ENCODE assay signal across 14 cellular contexts in genomic region chr1:230071316-230071715, GRCh38. TPM values are rescaled to one million over a fixed set of nuclear protein-coding genes. Genes with fewer than 3 reads are reported as not detected.
DNase-seq lines count a peak whose midpoint lies in the region; ATAC-seq and TF ChIP-seq lines count a peak whose summit lies in the region.
"Had no signal": no experiment of that assay in that cellular context is flagged by ENCODE, and none has a peak within 500 bp of the region (broad histone marks: within the 10 kb centered on the region; RNA-seq: fewer than 3 reads in every experiment).

No MANE protein-coding gene starts in this region.

- H3K27ac Mint-ChIP-seq in activated naive CD8-positive, alpha-beta T cell: peak overlapping the region; percentile 28
- H3K27ac Mint-ChIP-seq in activated naive CD8-positive, alpha-beta T cell treated with anti-CD3 and anti-CD28 coated beads, Interleukin-2, amount 50 U/mL, for 24 hours: no peak overlapping the region
- H3K27ac Mint-ChIP-seq in chondrocyte (ENCODE audit: unreplicated experiment): peak overlapping the region; percentile 87

- peaks cover 55% of the 10 kb centered on the region for H3K4me1 Mint-ChIP-seq in activated naive CD8-positive, alpha-beta T cell (ENCODE audit: low read depth)
- H3K4me1 Mint-ChIP-seq in activated naive CD8-positive, alpha-beta T cell treated with anti-CD3 and anti-CD28 coated beads, Interleukin-2, amount 50 U/mL, for 24 hours: peaks cover 65% of the 10 kb centered on the region
- H3K4me1 Mint-ChIP-seq in chondrocyte (ENCODE audit: low read depth): peaks cover 80% of the 10 kb centered on the region

- H3K9me3 ChIP-seq in KOPT-K1 (ENCODE audit: insufficient read depth, low read length, poor library complexity, severe bottlenecking): no peaks in the 10 kb centered on the region
- no peaks in the 10 kb centered on the region for H3K9me3 ChIP-seq in gastrocnemius medialis
- H3K9me3 ChIP-seq: SK-N-SH had no signal

- no peaks in the 10 kb centered on the region for H3K27me3 Mint-ChIP-seq in activated naive CD8-positive, alpha-beta T cell
- no peaks in the 10 kb centered on the region for H3K27me3 Mint-ChIP-seq in activated naive CD8-positive, alpha-beta T cell treated with anti-CD3 and anti-CD28 coated beads, Interleukin-2, amount 50 U/mL, for 24 hours
- no peaks in the 10 kb centered on the region for H3K27me3 Mint-ChIP-seq in chondrocyte (ENCODE audit: low read depth)
- H3K27me3 Mint-ChIP-seq: CD4-positive, alpha-beta memory T cell had no signal

- no peak for TF ChIP-seq CTCF in chondrocyte (IDR thresholded peaks at IDR 0.05)
- no peak for TF ChIP-seq CTCF in gastrocnemius medialis (IDR thresholded peaks at IDR 0.05 in 4 of 5, conservative IDR thresholded peaks at IDR 0.05 in 1 of 5)

- no peak for DNase-seq in activated naive CD8-positive, alpha-beta T cell treated with anti-CD3 and anti-CD28 coated beads, Interleukin-2, amount 50 U/mL, for 24 hours
- DNase-seq in chondrocyte (ENCODE audit: low spot score) (no peak), gastrocnemius medialis (no peak), GF-D8 (lab: John Stamatoyannopoulos, UW) (no peak), NCI-H345 (lab: John Stamatoyannopoulos, UW) (no peak), NCI-H187 (lab: John Stamatoyannopoulos, UW) (no peak)
- DNase-seq: CD4-positive, alpha-beta memory T cell; H9; NCI-H1092; NCI-H446; PC-9; SK-N-SH had no signal

- no peak overlapping the region for H3K4me3 Mint-ChIP-seq in activated naive CD8-positive, alpha-beta T cell
- no peak overlapping the region for H3K4me3 Mint-ChIP-seq in activated naive CD8-positive, alpha-beta T cell treated with anti-CD3 and anti-CD28 coated beads, Interleukin-2, amount 50 U/mL, for 24 hours
- H3K4me3 Mint-ChIP-seq in chondrocyte (ENCODE audit: unreplicated experiment): no peak overlapping the region
- H3K4me3 Mint-ChIP-seq: CD4-positive, alpha-beta memory T cell; H9 had no signal

- no peaks in the 10 kb centered on the region for H3K9me3 Mint-ChIP-seq in activated naive CD8-positive, alpha-beta T cell (ENCODE audit: low read depth)
- no peaks in the 10 kb centered on the region for H3K9me3 Mint-ChIP-seq in activated naive CD8-positive, alpha-beta T cell treated with anti-CD3 and anti-CD28 coated beads, Interleukin-2, amount 50 U/mL, for 24 hours
- no peaks in the 10 kb centered on the region for H3K9me3 Mint-ChIP-seq in chondrocyte (ENCODE audit: low read depth)
- H3K9me3 Mint-ChIP-seq: CD4-positive, alpha-beta memory T cell; H9 had no signal

- peaks cover 77 to 80% of the 10 kb centered on the region in 2 donors for H3K4me1 ChIP-seq in gastrocnemius medialis

- in situ Hi-C loops in gastrocnemius medialis (cut with MboI; ENCODE audit: low sequenced_read_pairs in 4 of 4): loop anchor here in 3 of 4 donors (5.0 to 10.0 kb wide), 3 partner anchors 131 to 224 kb away; no protein-coding TSS in a partner anchor

- intact Hi-C loops in gastrocnemius medialis (cut with DNase I; ENCODE audit: low total_unique reads): loop anchor here (5.0 kb wide), 1 partner anchor 409 kb away; no protein-coding TSS in a partner anchor

- peak overlapping the region; percentile 91 for H3K27ac ChIP-seq in KOPT-K1 (ENCODE audit: low read depth, low read length, poor library complexity, severe bottlenecking)
- peak overlapping the region; percentile 95 to 97 (median 97) for H3K27ac ChIP-seq in gastrocnemius medialis
- H3K27ac ChIP-seq: PC-9 had no signal

- H3K4me3 ChIP-seq in gastrocnemius medialis: no peak overlapping the region
- H3K4me3 ChIP-seq: PC-9 had no signal

- peaks cover 2% of the 10 kb centered on the region for H3K36me3 Mint-ChIP-seq in activated naive CD8-positive, alpha-beta T cell
- peaks cover 8% of the 10 kb centered on the region for H3K36me3 Mint-ChIP-seq in activated naive CD8-positive, alpha-beta T cell treated with anti-CD3 and anti-CD28 coated beads, Interleukin-2, amount 50 U/mL, for 24 hours (ENCODE audit: low read depth)
- H3K36me3 Mint-ChIP-seq in chondrocyte (ENCODE audit: low read depth): peaks cover 5% of the 10 kb centered on the region

- no peaks in the 10 kb centered on the region for H3K27me3 ChIP-seq in gastrocnemius medialis

- TF ChIP-seq POLR2A in gastrocnemius medialis (IDR thresholded peaks at IDR 0.05): no peak

- H3K36me3 ChIP-seq in KOPT-K1 (ENCODE audit: insufficient read depth, low read length) (peaks cover 10% of the 10 kb centered on the region), gastrocnemius medialis (no peaks in the 10 kb centered on the region)

- ATAC-seq in activated naive CD8-positive, alpha-beta T cell treated with anti-CD3 and anti-CD28 coated beads, Interleukin-2, amount 50 U/mL, for 24 hours: no peak
- no peak for ATAC-seq in gastrocnemius medialis

RNA-seq across cellular contexts. Expression of gene GALNT2, which starts 4.3 kb away (rescaled TPM):
- total RNA-seq in chondrocyte: 210 to 276 TPM (median 223 TPM) in 3 replicates
- total RNA-seq in gastrocnemius medialis: 100 to 1,000 TPM in 1 of 4 donors, 10 to 100 TPM in 3; 73.7 to 106 (median 78.3) TPM
